ENCODE assay signal across 13 cellular contexts in the genomic region with DNA sequence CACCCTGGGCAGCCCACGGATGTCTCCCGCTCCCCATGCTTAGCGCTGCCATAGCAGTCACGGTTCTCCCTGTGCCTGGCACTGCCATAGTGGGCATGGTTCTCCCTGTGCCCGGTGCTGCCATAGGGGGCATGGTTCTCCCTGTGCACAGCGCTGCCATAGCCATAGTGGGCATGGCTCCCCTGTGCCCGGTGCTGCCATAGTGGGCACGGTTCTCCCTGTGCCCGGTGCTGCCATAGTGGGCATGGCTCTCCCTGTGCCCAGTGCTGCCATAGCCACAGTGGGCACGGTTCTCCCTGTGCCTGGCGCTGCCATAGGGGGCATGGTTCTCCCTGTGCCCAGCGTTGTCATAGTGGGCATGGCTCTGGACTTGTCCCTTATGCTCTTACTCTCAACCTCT. TPM values are rescaled to one million over a fixed set of nuclear protein-coding genes. Genes with fewer than 3 reads are reported as not detected.
A peak's percentile ranks its signal among the peaks of the same experiment; 100 is the strongest.
DNase-seq lines count a peak whose midpoint lies in the region; ATAC-seq, FAIRE-seq and TF ChIP-seq lines count a peak whose summit lies in the region.
"Had no signal": no experiment of that assay in that cellular context is flagged by ENCODE, and none has a peak within 500 bp of the region (broad histone marks: within the 10 kb centered on the region; RNA-seq: fewer than 3 reads in every experiment).

No MANE protein-coding gene starts in this region.

- FAIRE-seq in astrocyte (lab: Jason Lieb, UNC), result no peak

- peak overlapping the region; percentile 60; the same call in 1 of the 2 replicates for H3K4ac ChIP-seq in IMR-90 (ENCODE audit: low read depth, low read length)

- H2BK5ac ChIP-seq in IMR-90 (ENCODE audit: low read depth, low read length, poor library complexity, severe bottlenecking), result no peak overlapping the region

- no peak overlapping the region; the same call in 1 of the 2 replicates for H3K14ac ChIP-seq in IMR-90 (replicated peaks; ENCODE audit: low read depth, low read length)

- no peak overlapping the region for H3K23ac ChIP-seq in IMR-90 (ENCODE audit: low read depth, low read length)

- H2AFZ ChIP-seq in IMR-90 (replicated peaks; ENCODE audit: low read length, poor library complexity) (no peak overlapping the region), astrocyte (ENCODE audit: low read depth, low read length) (no peak overlapping the region)
- H2AFZ ChIP-seq: PC-9 had no signal

- H2AK5ac ChIP-seq in IMR-90 (ENCODE audit: low read depth, low read length), result peak overlapping the region; percentile 2; the same call in 1 of the 2 replicates

- H3K4me1 ChIP-seq in IMR-90 (ENCODE audit: control insufficient read depth, insufficient read depth, low read length) (peaks cover 28% of the 10 kb centered on the region), astrocyte (ENCODE audit: insufficient read depth, low read length) (peaks cover 30% of the 10 kb centered on the region)

- H4K5ac ChIP-seq in IMR-90 (ENCODE audit: low read depth, low read length), result 0 out of 2 replicates have a peak overlapping the region, but pooled peaks have one; percentile 23

- H3K4me3 Mint-ChIP-seq in astrocyte (ENCODE audit: unreplicated experiment) (no peak overlapping the region), nephron (no peak overlapping the region), type B pancreatic cell (no peak overlapping the region)

- H3K79me1 ChIP-seq in IMR-90 (ENCODE audit: low read depth in 1 of 2, low read length in 2 of 2), result peaks cover 0 to 20% of the 10 kb centered on the region in 2 experiments; a peak in 2 of 4 replicates

- H3K27me3 ChIP-seq in IMR-90 (ENCODE audit: control insufficient read depth, insufficient read depth, low read length) (no peaks in the 10 kb centered on the region), astrocyte (ENCODE audit: insufficient read depth, low read length) (no peaks in the 10 kb centered on the region)
- H3K27me3 ChIP-seq: BLaER1 had no signal

- POLR2A ChIA-PET in IMR-90 (lab: Charles Lee; ENCODE audit: unreplicated experiment), result no interaction called here

- peaks cover 13% of the 10 kb centered on the region for H4K20me1 ChIP-seq in IMR-90 (ENCODE audit: insufficient read depth, low read length)
- no peaks in the 10 kb centered on the region for H4K20me1 ChIP-seq in astrocyte (ENCODE audit: insufficient read depth, low read length)
- H4K20me1 ChIP-seq: BLaER1 had no signal

- no peak overlapping the region; the same call in 1 of the 2 replicates for H3K18ac ChIP-seq in IMR-90 (ENCODE audit: low read depth, low read length)

- no peaks in the 10 kb centered on the region for H3K9me3 ChIP-seq in IMR-90 (ENCODE audit: control insufficient read depth, insufficient read depth, low read length)
- no peaks in the 10 kb centered on the region for H3K9me3 ChIP-seq in astrocyte (ENCODE audit: insufficient read depth, low read depth, low read length)
- H3K9me3 ChIP-seq: BLaER1 had no signal

- no peak for TF ChIP-seq CTCF in IMR-90 (conservative IDR thresholded peaks at IDR 0.05; ENCODE audit: low read depth, low read length)
- no peak for TF ChIP-seq CTCF in astrocyte (IDR thresholded peaks at IDR 0.05; ENCODE audit: insufficient read depth, low read depth, low read length)
- no peak for TF ChIP-seq CTCF in nephron (IDR thresholded peaks at IDR 0.05; ENCODE audit: unreplicated experiment in 3 of 3)
- no peak for TF ChIP-seq CTCF in type B pancreatic cell (conservative IDR thresholded peaks at IDR 0.05)

- BruUV-seq in IMR-90 (replicated peaks; lab: Mats Ljungman, UMichigan), result no TSS peak

- intact Hi-C loops in IMR-90 (cut with micrococcal nuclease), result no loop called here

- TF ChIP-seq RAD21 in IMR-90 (IDR thresholded peaks at IDR 0.05; ENCODE audit: low read length), result no peak

- no peak overlapping the region for H3K4me2 ChIP-seq in IMR-90 (ENCODE audit: low read depth, low read length)
- peak overlapping the region; percentile 64 for H3K4me2 ChIP-seq in astrocyte (ENCODE audit: low read length)
- H3K4me2 ChIP-seq: BLaER1, PC-9 had no signal

- H3K36me3 Mint-ChIP-seq in astrocyte (ENCODE audit: low read depth, unreplicated experiment) (peaks cover 5% of the 10 kb centered on the region), nephron (ENCODE audit: low read depth) (no peaks in the 10 kb centered on the region), type B pancreatic cell (no peaks in the 10 kb centered on the region)

- H3K9me1 ChIP-seq in IMR-90 (ENCODE audit: insufficient read depth, low read length), result peaks cover 8% of the 10 kb centered on the region; the same call in 1 of the 2 replicates

- H3K27ac ChIP-seq in IMR-90 (ENCODE audit: insufficient read depth, low read length) (0 out of 2 replicates have a peak overlapping the region, but pooled peaks have one; percentile 8), astrocyte (ENCODE audit: low read depth, low read length) (no peak overlapping the region)
- H3K27ac ChIP-seq: BLaER1, PC-9 had no signal

- H3K4me1 Mint-ChIP-seq in astrocyte (ENCODE audit: low read depth, unreplicated experiment) (peaks cover 37% of the 10 kb centered on the region), nephron (peaks cover 65% of the 10 kb centered on the region), type B pancreatic cell (ENCODE audit: unreplicated experiment) (peaks cover 59% of the 10 kb centered on the region)

- no peak overlapping the region for H2BK20ac ChIP-seq in IMR-90 (ENCODE audit: low read depth, low read length)

- H3K27me3 Mint-ChIP-seq in astrocyte (ENCODE audit: low read depth, unreplicated experiment) (peaks cover 5% of the 10 kb centered on the region), nephron (ENCODE audit: low read depth) (peaks cover 9% of the 10 kb centered on the region), type B pancreatic cell (no peaks in the 10 kb centered on the region)

- DNase-seq in IMR-90 (no peak), astrocyte (ENCODE audit: low read depth) (no peak), type B pancreatic cell (ENCODE audit: extremely low spot score, unreplicated experiment) (no peak), NCI-H345 treated with DMSO at 0.1 percent for 48 hours (lab: John Stamatoyannopoulos, UW; ENCODE audit: unreplicated experiment) (no peak)
- DNase-seq: DMS 273 treated with DMSO at 0.1 percent for 48 hours, NCI-H1436 treated with DMSO at 0.1 percent for 48 hours, NCI-H2081 treated with DMSO at 0.1 percent for 48 hours, NCI-H526 treated with DMSO at 0.1 percent for 48 hours, PC-9 had no signal

- H3K56ac ChIP-seq in IMR-90 (ENCODE audit: extremely low read depth, insufficient read depth, low read length), result no peak overlapping the region

- H2BK120ac ChIP-seq in IMR-90 (ENCODE audit: low read depth, low read length), result peak overlapping the region; percentile 38; the same call in 1 of the 2 replicates

- H2BK15ac ChIP-seq in IMR-90 (ENCODE audit: low read depth, low read length), result no peak overlapping the region

- no peaks in the 10 kb centered on the region for H3K79me2 ChIP-seq in astrocyte (ENCODE audit: insufficient read depth, low read length)

- no peak for TF ChIP-seq POLR2A in IMR-90 (IDR thresholded peaks at IDR 0.05; ENCODE audit: low read depth, low read length)

- no peak for ATAC-seq in IMR-90 (ENCODE audit: low read depth)
- ATAC-seq in HG03469 (IDR thresholded peaks at IDR 0.05; ENCODE audit: unreplicated experiment), result no peak
- no peak for ATAC-seq in GM19455 (IDR thresholded peaks at IDR 0.05; ENCODE audit: unreplicated experiment)

- CTCF ChIA-PET in IMR-90 (lab: Yijun Ruan, JAX), result no interaction called here

- dilution Hi-C loops in IMR-90 (cut with HindIII; ENCODE audit: low sequenced_read_pairs, unreplicated experiment), result no loop called here

- peak overlapping the region; percentile 94 for H3K27ac Mint-ChIP-seq in astrocyte (ENCODE audit: unreplicated experiment)
- H3K27ac Mint-ChIP-seq in nephron, result peak overlapping the region in 2 of 3 experiments; percentile 93 to 97
- peak overlapping the region; percentile 77 for H3K27ac Mint-ChIP-seq in type B pancreatic cell

- H2AK9ac ChIP-seq in IMR-90 (replicated peaks; ENCODE audit: low read depth, low read length, poor library complexity), result no peak overlapping the region

- H3K36me3 ChIP-seq in IMR-90 (ENCODE audit: control insufficient read depth, insufficient read depth, low read length), result no peaks in the 10 kb centered on the region
- no peaks in the 10 kb centered on the region for H3K36me3 ChIP-seq in astrocyte (ENCODE audit: insufficient read depth, low read length)
- H3K36me3 ChIP-seq: BLaER1 had no signal

- H3K9ac ChIP-seq in IMR-90 (ENCODE audit: low read depth, low read length) (no peak overlapping the region; the same call in 1 of the 2 replicates), astrocyte (ENCODE audit: low read length) (peak overlapping the region; percentile 63)
- H3K9ac ChIP-seq: BLaER1 had no signal

- no peak overlapping the region; the same call in 1 of the 2 replicates for H4K91ac ChIP-seq in IMR-90 (ENCODE audit: insufficient read depth, low read depth, low read length)

- H4K8ac ChIP-seq in IMR-90 (ENCODE audit: low read depth in 2 of 2, low read length in 2 of 2), result no peak overlapping the region

- in situ Hi-C loops in IMR-90 (cut with MboI; ENCODE audit: low sequenced_read_pairs), result no loop called here

- H3K4me3 ChIP-seq in IMR-90 (ENCODE audit: insufficient read depth, low read depth, low read length), result no peak overlapping the region
- H3K4me3 ChIP-seq in astrocyte (ENCODE audit: insufficient read depth, low read depth, low read length), result no peak overlapping the region
- H3K4me3 ChIP-seq: BLaER1, PC-9 had no signal

- no peaks in the 10 kb centered on the region for H3K9me3 Mint-ChIP-seq in astrocyte (ENCODE audit: unreplicated experiment)
- no peaks in the 10 kb centered on the region for H3K9me3 Mint-ChIP-seq in nephron
- H3K9me3 Mint-ChIP-seq in type B pancreatic cell, result no peaks in the 10 kb centered on the region

- 94% methylated on average over 10 of the region's 12 CpGs; no CpG with 5 or more reads in 1 of the 2 experiments for WGBS in IMR-90 (ENCODE audit: extremely low coverage in 2 of 2, insufficient read length in 1 of 2), 2 experiments

RNA-seq across cellular contexts. Expression of a gene that starts 19.9 kb away (rescaled TPM):
- total RNA-seq in IMR-90 (2012; rRNA removed), result 37.6 and 38.0 TPM in 2 replicates
- polyA plus RNA-seq in IMR-90 (2012; rRNA removed), result 59.4 and 63.1 TPM in 2 replicates
- 42.2 and 63.5 TPM in 2 replicates for polyA plus RNA-seq in IMR-90 (2012; cell fraction: cytosol; rRNA removed)
- polyA plus RNA-seq in IMR-90 (2012; cell fraction: nucleus; rRNA removed; ENCODE audit: low replicate concordance), result 119 and 357 TPM in 2 replicates
- 31.9 and 33.8 TPM in 2 replicates for total RNA-seq in astrocyte
- total RNA-seq in type B pancreatic cell (ENCODE audit: low replicate concordance), result 80.5 and 149 TPM in 2 replicates

RNA-seq across cellular contexts. Expression of a gene that starts 21.8 kb away (rescaled TPM):
- 22.2 and 23.8 TPM in 2 replicates for total RNA-seq in IMR-90 (2012; rRNA removed)
- polyA plus RNA-seq in IMR-90 (2012; rRNA removed), result 32.9 and 37.4 TPM in 2 replicates
- 51.8 and 54.8 TPM in 2 replicates for polyA plus RNA-seq in IMR-90 (2012; cell fraction: cytosol; rRNA removed)
- polyA plus RNA-seq in IMR-90 (2012; cell fraction: nucleus; rRNA removed; ENCODE audit: low replicate concordance), result 18.7 and 29.9 TPM in 2 replicates
- total RNA-seq in astrocyte, result 38.4 and 42.3 TPM in 2 replicates
- 170 and 313 TPM in 2 replicates for total RNA-seq in type B pancreatic cell (ENCODE audit: low replicate concordance)

RNA-seq across cellular contexts. Expression of a gene that starts 42.2 kb away (rescaled TPM):
- total RNA-seq in IMR-90 (2012; rRNA removed) (1.3 and 1.4 TPM in 2 replicates), astrocyte (9.6 and 11.7 TPM in 2 replicates), type B pancreatic cell (ENCODE audit: low replicate concordance) (26.3 and 29.5 TPM in 2 replicates)
- 12.2 and 12.7 TPM in 2 replicates for polyA plus RNA-seq in IMR-90 (2012; rRNA removed)
- 2.9 and 5.8 TPM in 2 replicates for polyA plus RNA-seq in IMR-90 (2012; cell fraction: cytosol; rRNA removed)
- 186 and 227 TPM in 2 replicates for polyA plus RNA-seq in IMR-90 (2012; cell fraction: nucleus; rRNA removed; ENCODE audit: low replicate concordance)
